Comparison of ENCODE assay signal across 40 cellular contexts in the genomic region with DNA sequence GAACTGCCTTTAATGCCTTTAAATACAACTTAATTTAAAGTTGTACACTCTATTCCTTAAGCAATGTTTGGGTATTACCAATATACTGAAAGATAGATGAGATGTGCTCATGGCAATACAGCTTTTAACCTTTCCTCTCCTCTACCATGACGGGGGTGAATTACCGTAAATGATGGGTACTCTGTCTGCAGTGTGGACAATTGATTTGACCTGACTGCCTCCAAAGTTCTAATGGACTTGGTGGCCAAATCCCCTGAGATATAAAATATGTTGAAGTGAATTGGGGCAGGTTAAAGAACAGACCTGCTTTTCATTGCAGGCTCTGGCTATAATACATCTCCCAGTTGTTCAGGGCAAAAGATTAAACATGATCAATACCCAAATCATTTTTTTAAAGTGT.
"Had no signal": no experiment of that assay in that cellular context is flagged by ENCODE, and none has a peak within 500 bp of the region (broad histone marks: within the 10 kb centered on the region; RNA-seq: fewer than 3 reads in every experiment).

No MANE protein-coding gene starts in this region.

- H3K4me1 ChIP-seq: adrenal gland, ascending aorta, body of pancreas, breast epithelium had no signal

- H3K9me3 ChIP-seq: adrenal gland, ascending aorta, body of pancreas, breast epithelium had no signal

- H3K4me3 Mint-ChIP-seq: activated naive CD4-positive, alpha-beta T cell treated with anti-CD3 and anti-CD28 coated beads for 36 hours; activated naive CD4-positive, alpha-beta T cell treated with anti-CD3 and anti-CD28 coated beads, Interleukin-2, amount 10 ng/mL, durations not matched to agents 7 days and 5 days; activated naive CD4-positive, alpha-beta T cell treated with anti-CD3 and anti-CD28 coated beads, Interleukin-2, amount 50 U/mL, for 24 hours; activated naive CD8-positive, alpha-beta T cell; activated naive CD8-positive, alpha-beta T cell treated with anti-CD3 and anti-CD28 coated beads for 36 hours; activated naive CD8-positive, alpha-beta T cell treated with anti-CD3 and anti-CD28 coated beads, Interleukin-2, amount 10 ng/mL, durations not matched to agents 7 days and 5 days; activated naive CD8-positive, alpha-beta T cell treated with anti-CD3 and anti-CD28 coated beads, Interleukin-2, amount 50 U/mL, for 24 hours; activated T-cell treated with anti-CD3 and anti-CD28 coated beads, Interleukin-2, amount 50 U/mL, for 24 hours; activated T-cell treated with anti-CD3 and anti-CD28 coated beads, Interleukin-2, amount 50 U/mL, for 4 hours; activated T-cell treated with anti-CD3 and anti-CD28 coated beads, Interleukin-2, amount 50 U/mL, for 72 hours; activated T-helper 1 cell treated with anti-CD3 and anti-CD28 coated beads, Interleukin-12 subunit alpha, Interleukin-12 subunit beta, Interleukin-2, Interleukin-4 antibody, amounts not matched to agents 30 ng/mL and 10 ng/mL and 1 ng/mL, durations not matched to agents 14 hours and 24 hours and 36 hours; activated T-helper 17 cell treated with anti-CD3 and anti-CD28 coated beads, Interleukin-2, amount 50 U/mL, for 72 hours; brain; central memory CD8-positive, alpha-beta T cell had no signal

- H3K27ac ChIP-seq: adrenal gland, ascending aorta, body of pancreas, brain microvascular endothelial cell, breast epithelium, cardiac muscle cell had no signal

- DNase-seq: activated effector memory CD4-positive, alpha-beta T cell treated with anti-CD3 and anti-CD28 coated beads, Interleukin-2, amount 50 U/mL, for 16 hours; activated effector memory CD4-positive, alpha-beta T cell treated with Interleukin-2 at 50 U/mL for 16 hours; activated gamma-delta T cell; activated gamma-delta T cell treated with Interleukin-2 at 50 U/mL for 16 hours; activated naive CD4-positive, alpha-beta T cell; activated naive CD4-positive, alpha-beta T cell treated with anti-CD3 and anti-CD28 coated beads for 36 hours; activated naive CD4-positive, alpha-beta T cell treated with anti-CD3 and anti-CD28 coated beads, Interleukin-2, amount 10 ng/mL, durations not matched to agents 7 days and 5 days; activated naive CD4-positive, alpha-beta T cell treated with anti-CD3 and anti-CD28 coated beads, Interleukin-2, amount 50 U/mL, for 16 hours; activated naive CD4-positive, alpha-beta T cell treated with Interleukin-2 at 50 U/mL for 16 hours; activated naive CD8-positive, alpha-beta T cell treated with anti-CD3 and anti-CD28 coated beads for 36 hours; activated naive CD8-positive, alpha-beta T cell treated with anti-CD3 and anti-CD28 coated beads, Interleukin-2, amount 10 ng/mL, durations not matched to agents 7 days and 5 days; activated naive CD8-positive, alpha-beta T cell treated with anti-CD3 and anti-CD28 coated beads, Interleukin-2, amount 50 U/mL, for 24 hours; activated T-cell treated with anti-CD3 and anti-CD28 coated beads, Interleukin-2, amount 50 U/mL, for 1 hour; activated T-cell treated with anti-CD3 and anti-CD28 coated beads, Interleukin-2, amount 50 U/mL, for 24 hours; activated T-cell treated with anti-CD3 and anti-CD28 coated beads, Interleukin-2, amount 50 U/mL, for 4 hours; activated T-cell treated with anti-CD3 and anti-CD28 coated beads, Interleukin-2, amount 50 U/mL, for 48 hours; activated T-cell treated with anti-CD3 and anti-CD28 coated beads, Interleukin-2, amount 50 U/mL, for 72 hours; adrenal gland; amniotic stem cell; amygdala; anterior cingulate cortex; aorta; body of pancreas; brain microvascular endothelial cell; caudate nucleus; central memory CD4-positive, alpha-beta T cell; cerebellar nuclear complex had no signal

- H3K27me3 Mint-ChIP-seq: activated naive CD4-positive, alpha-beta T cell treated with anti-CD3 and anti-CD28 coated beads, Interleukin-2, amount 10 ng/mL, durations not matched to agents 7 days and 5 days had no signal

- FAIRE-seq: astrocyte, bronchial epithelial cell had no signal

- H3K4me1 Mint-ChIP-seq: activated naive CD4-positive, alpha-beta T cell treated with anti-CD3 and anti-CD28 coated beads, Interleukin-2, amount 10 ng/mL, durations not matched to agents 7 days and 5 days; activated naive CD4-positive, alpha-beta T cell treated with anti-CD3 and anti-CD28 coated beads, Interleukin-2, amount 50 U/mL, for 24 hours; activated naive CD8-positive, alpha-beta T cell treated with anti-CD3 and anti-CD28 coated beads for 36 hours; activated naive CD8-positive, alpha-beta T cell treated with anti-CD3 and anti-CD28 coated beads, Interleukin-2, amount 10 ng/mL, durations not matched to agents 7 days and 5 days; activated naive CD8-positive, alpha-beta T cell treated with anti-CD3 and anti-CD28 coated beads, Interleukin-2, amount 50 U/mL, for 24 hours; activated T-helper 17 cell treated with anti-CD3 and anti-CD28 coated beads, Interleukin-2, amount 50 U/mL, for 72 hours; brain; central memory CD8-positive, alpha-beta T cell had no signal

- H3K4me3 ChIP-seq: adrenal gland, ascending aorta, body of pancreas, breast epithelium, cardiac muscle cell had no signal

- ATAC-seq: activated naive CD4-positive, alpha-beta T cell treated with anti-CD3 and anti-CD28 coated beads, Interleukin-2, amount 50 U/mL, for 72 hours; activated naive CD8-positive, alpha-beta T cell treated with anti-CD3 and anti-CD28 coated beads, Interleukin-2, amount 50 U/mL, for 24 hours; activated T-cell treated with anti-CD3 and anti-CD28 coated beads, Interleukin-2, amount 50 U/mL, for 4 hours; activated T-cell treated with anti-CD3 and anti-CD28 coated beads, Interleukin-2, amount 50 U/mL, for 72 hours; activated T-helper 17 cell treated with anti-CD3 and anti-CD28 coated beads, Interleukin-2, amount 50 U/mL, for 72 hours; body of pancreas had no signal

- H3K9me3 Mint-ChIP-seq: activated naive CD4-positive, alpha-beta T cell treated with anti-CD3 and anti-CD28 coated beads for 36 hours; activated naive CD4-positive, alpha-beta T cell treated with anti-CD3 and anti-CD28 coated beads, Interleukin-2, amount 10 ng/mL, durations not matched to agents 7 days and 5 days; activated naive CD4-positive, alpha-beta T cell treated with anti-CD3 and anti-CD28 coated beads, Interleukin-2, amount 50 U/mL, for 24 hours; activated naive CD4-positive, alpha-beta T cell treated with anti-CD3 and anti-CD28 coated beads, Interleukin-2, amount 50 U/mL, for 72 hours; activated naive CD8-positive, alpha-beta T cell treated with anti-CD3 and anti-CD28 coated beads for 36 hours; activated naive CD8-positive, alpha-beta T cell treated with anti-CD3 and anti-CD28 coated beads, Interleukin-2, amount 10 ng/mL, durations not matched to agents 7 days and 5 days; activated naive CD8-positive, alpha-beta T cell treated with anti-CD3 and anti-CD28 coated beads, Interleukin-2, amount 50 U/mL, for 24 hours; activated T-cell treated with anti-CD3 and anti-CD28 coated beads, Interleukin-2, amount 50 U/mL, for 24 hours; activated T-cell treated with anti-CD3 and anti-CD28 coated beads, Interleukin-2, amount 50 U/mL, for 4 hours; activated T-helper 1 cell treated with anti-CD3 and anti-CD28 coated beads, Interleukin-12 subunit alpha, Interleukin-12 subunit beta, Interleukin-2, Interleukin-4 antibody, amounts not matched to agents 30 ng/mL and 10 ng/mL and 1 ng/mL, durations not matched to agents 14 hours and 24 hours and 36 hours; activated T-helper 17 cell treated with anti-CD3 and anti-CD28 coated beads, Interleukin-2, amount 50 U/mL, for 72 hours; activated T-helper 2 cell treated with anti-CD3 and anti-CD28 coated beads, Interferon-gamma antibody, Interleukin-2, Interleukin-4, amounts not matched to agents 10 μg/mL and 5 μg/mL and 100 μg/mL, durations not matched to agents 14 hours and 24 hours and 36 hours; brain; central memory CD8-positive, alpha-beta T cell had no signal

- H3K27ac Mint-ChIP-seq: activated naive CD4-positive, alpha-beta T cell treated with anti-CD3 and anti-CD28 coated beads for 36 hours; activated naive CD4-positive, alpha-beta T cell treated with anti-CD3 and anti-CD28 coated beads, Interleukin-2, amount 10 ng/mL, durations not matched to agents 7 days and 5 days; activated naive CD4-positive, alpha-beta T cell treated with anti-CD3 and anti-CD28 coated beads, Interleukin-2, amount 50 U/mL, for 24 hours; activated naive CD4-positive, alpha-beta T cell treated with anti-CD3 and anti-CD28 coated beads, Interleukin-2, amount 50 U/mL, for 72 hours; activated naive CD8-positive, alpha-beta T cell; activated naive CD8-positive, alpha-beta T cell treated with anti-CD3 and anti-CD28 coated beads for 36 hours; activated naive CD8-positive, alpha-beta T cell treated with anti-CD3 and anti-CD28 coated beads, Interleukin-2, amount 10 ng/mL, durations not matched to agents 7 days and 5 days; activated naive CD8-positive, alpha-beta T cell treated with anti-CD3 and anti-CD28 coated beads, Interleukin-2, amount 50 U/mL, for 24 hours; activated T-cell treated with anti-CD3 and anti-CD28 coated beads, Interleukin-2, amount 50 U/mL, for 24 hours; activated T-cell treated with anti-CD3 and anti-CD28 coated beads, Interleukin-2, amount 50 U/mL, for 72 hours; activated T-helper 1 cell treated with anti-CD3 and anti-CD28 coated beads, Interleukin-12 subunit alpha, Interleukin-12 subunit beta, Interleukin-2, Interleukin-4 antibody, amounts not matched to agents 30 ng/mL and 10 ng/mL and 1 ng/mL, durations not matched to agents 14 hours and 24 hours and 36 hours; activated T-helper 17 cell treated with anti-CD3 and anti-CD28 coated beads, Interleukin-2, amount 50 U/mL, for 72 hours; activated T-helper 2 cell treated with anti-CD3 and anti-CD28 coated beads, Interferon-gamma antibody, Interleukin-2, Interleukin-4, amounts not matched to agents 10 μg/mL and 5 μg/mL and 100 μg/mL, durations not matched to agents 14 hours and 24 hours and 36 hours; brain had no signal

- H3K27me3 ChIP-seq: adrenal gland, ascending aorta, body of pancreas, brain microvascular endothelial cell, breast epithelium, cardiac muscle cell had no signal

- H3K36me3 Mint-ChIP-seq: activated naive CD4-positive, alpha-beta T cell treated with anti-CD3 and anti-CD28 coated beads, Interleukin-2, amount 10 ng/mL, durations not matched to agents 7 days and 5 days; activated naive CD4-positive, alpha-beta T cell treated with anti-CD3 and anti-CD28 coated beads, Interleukin-2, amount 50 U/mL, for 24 hours; activated naive CD4-positive, alpha-beta T cell treated with anti-CD3 and anti-CD28 coated beads, Interleukin-2, amount 50 U/mL, for 72 hours; activated naive CD8-positive, alpha-beta T cell; activated naive CD8-positive, alpha-beta T cell treated with anti-CD3 and anti-CD28 coated beads for 36 hours; activated naive CD8-positive, alpha-beta T cell treated with anti-CD3 and anti-CD28 coated beads, Interleukin-2, amount 10 ng/mL, durations not matched to agents 7 days and 5 days; brain had no signal

- H3K36me3 ChIP-seq: adrenal gland, ascending aorta, brain microvascular endothelial cell, breast epithelium, cardiac muscle cell had no signal
